In the genomic region with DNA sequence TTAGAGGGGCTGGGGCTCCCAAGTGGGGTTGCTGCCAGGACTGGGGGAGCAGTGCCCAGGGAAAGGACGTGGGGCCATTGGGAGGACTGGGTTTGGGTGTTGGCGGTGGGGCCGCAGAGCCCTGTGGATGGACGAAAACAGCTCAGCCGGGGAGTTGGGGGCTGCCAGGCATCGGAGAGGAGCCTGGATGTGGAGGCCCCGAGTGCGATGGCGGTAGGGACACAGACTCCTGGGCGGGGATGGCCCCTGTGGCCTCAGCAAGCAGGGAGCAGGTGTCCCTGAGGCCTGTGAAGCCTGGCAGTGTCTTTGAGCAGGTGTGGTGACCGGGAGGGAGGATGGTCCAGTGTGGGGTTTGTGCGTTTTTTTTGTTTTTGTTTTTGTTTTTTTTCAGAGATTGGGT, we compare ENCODE assay signal across 1 cellular context.
TF ChIP-seq lines count a peak whose summit lies in the region.

No MANE protein-coding gene starts in this region.

TF ChIP-seq in HepG2, 621 proteins besides CTCF, POLR2A, EP300 and RAD21 (continued from another document):
- TF ChIP-seq ZBTB40 (IDR thresholded peaks at IDR 0.05) = no peak
- no peak for TF ChIP-seq ZBTB40 (CRISPR knock-in tag; IDR thresholded peaks at IDR 0.05)
- TF ChIP-seq, protein P1, sequence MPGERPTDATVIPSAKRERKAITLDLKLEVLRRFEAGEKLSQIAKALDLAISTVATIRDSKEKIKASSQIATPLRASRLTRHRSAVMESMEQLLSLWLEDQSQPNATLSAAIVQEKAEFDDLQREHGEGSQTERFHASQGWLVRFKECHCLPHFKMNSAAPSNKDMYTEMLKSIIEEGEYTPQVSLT (CRISPR knock-in tag; IDR thresholded peaks at IDR 0.05; ENCODE audit: borderline replicate concordance, low read depth) = no peak
- TF ChIP-seq, protein P2, sequence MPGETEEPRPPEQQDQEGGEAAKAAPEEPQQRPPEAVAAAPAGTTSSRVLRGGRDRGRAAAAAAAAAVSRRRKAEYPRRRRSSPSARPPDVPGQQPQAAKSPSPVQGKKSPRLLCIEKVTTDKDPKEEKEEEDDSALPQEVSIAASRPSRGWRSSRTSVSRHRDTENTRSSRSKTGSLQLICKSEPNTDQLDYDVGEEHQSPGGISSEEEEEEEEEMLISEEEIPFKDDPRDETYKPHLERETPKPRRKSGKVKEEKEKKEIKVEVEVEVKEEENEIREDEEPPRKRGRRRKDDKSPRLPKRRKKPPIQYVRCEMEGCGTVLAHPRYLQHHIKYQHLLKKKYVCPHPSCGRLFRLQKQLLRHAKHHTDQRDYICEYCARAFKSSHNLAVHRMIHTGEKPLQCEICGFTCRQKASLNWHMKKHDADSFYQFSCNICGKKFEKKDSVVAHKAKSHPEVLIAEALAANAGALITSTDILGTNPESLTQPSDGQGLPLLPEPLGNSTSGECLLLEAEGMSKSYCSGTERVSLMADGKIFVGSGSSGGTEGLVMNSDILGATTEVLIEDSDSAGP (CRISPR knock-in tag; IDR thresholded peaks at IDR 0.05; ENCODE audit: borderline replicate concordance) = no peak
- no peak for TF ChIP-seq KDM1A (CRISPR knock-in tag; IDR thresholded peaks at IDR 0.05)
- TF ChIP-seq ZKSCAN1 (IDR thresholded peaks at IDR 0.05; ENCODE audit: low read length) = no peak
- TF ChIP-seq THYN1 (CRISPR knock-in tag; IDR thresholded peaks at IDR 0.05; ENCODE audit: borderline replicate concordance, low read depth) = no peak
- TF ChIP-seq KAT2B (IDR thresholded peaks at IDR 0.05; ENCODE audit: borderline replicate concordance, low read depth, low read length) = no peak
- no peak for TF ChIP-seq MAFF (IDR thresholded peaks at IDR 0.05; ENCODE audit: low read depth, low read length)
